ENCODE assay signal across 13 cellular contexts in genomic region chr16:22386976-22387375, GRCh38. TPM values are rescaled to one million over a fixed set of nuclear protein-coding genes. Genes with fewer than 3 reads are reported as not detected.
DNase-seq lines count a peak whose midpoint lies in the region; ATAC-seq and TF ChIP-seq lines count a peak whose summit lies in the region.
"Had no signal": no experiment of that assay in that cellular context is flagged by ENCODE, and none has a peak within 500 bp of the region (broad histone marks: within the 10 kb centered on the region; RNA-seq: fewer than 3 reads in every experiment).

No MANE protein-coding gene starts in this region.

- CTCF ChIA-PET in AG04450 (lab: Charles Lee): interaction anchor here (0.6 to 1.2 kb wide), 2 partner anchors 30 to 68 kb away, joined by 3 to 8 read pairs; no protein-coding TSS in a partner anchor

- in situ Hi-C loops in KBM-7 (cut with MboI; ENCODE audit: low pct_unique_long_range_greater_than_20kb, low sequenced_read_pairs): no loop called here

- H3K9me3 ChIP-seq in AG04450 (ENCODE audit: control insufficient read depth, insufficient read depth, low read length): no peaks in the 10 kb centered on the region; the same call in 1 of the 2 replicates

- H3K27ac ChIP-seq in AG04450 (ENCODE audit: low read depth, low read length): no peak overlapping the region

- TF ChIP-seq CTCF in AG04450 (IDR thresholded peaks at IDR 0.05; ENCODE audit: low read depth, low read length) (no peak), chondrocyte (IDR thresholded peaks at IDR 0.05) (no peak), natural killer cell (IDR thresholded peaks at IDR 0.05) (no peak)

- DNase-seq in AG04450 (ENCODE audit: low read depth, low spot score): peak; percentile 78
- DNase-seq in HT1080 (ENCODE audit: low read depth): peak; percentile 56
- DNase-seq in chondrocyte (ENCODE audit: low spot score): no peak
- DNase-seq in myocyte (ENCODE audit: low read depth): peak; percentile 86
- no peak for DNase-seq in natural killer cell
- DNase-seq in NCI-H526 (lab: John Stamatoyannopoulos, UW): no peak
- no peak for DNase-seq in KBM-7
- DNase-seq: activated effector memory CD4-positive, alpha-beta T cell treated with Interleukin-2 at 50 U/mL for 16 hours; CD8-positive, alpha-beta memory T cell; NCI-H146; stimulated activated CD4-positive, alpha-beta T cell treated with anti-CD3 and anti-CD28 coated beads, Interleukin-1b, Interleukin-23, amount 100 ng/mL, for 48 hours had no signal

- H3K36me3 Mint-ChIP-seq in chondrocyte (ENCODE audit: low read depth) (no peaks in the 10 kb centered on the region), natural killer cell (no peaks in the 10 kb centered on the region)
- H3K36me3 Mint-ChIP-seq: WTC11 had no signal

- H3K27me3 ChIP-seq in AG04450 (ENCODE audit: control insufficient read depth, insufficient read depth, low read length): no peaks in the 10 kb centered on the region

- POLR2A ChIA-PET in AG04450 (lab: Yijun Ruan, JAX): interaction anchor here (0.5 to 3.0 kb wide), 6 partner anchors 10 to 17 kb away, joined by 3 to 43 read pairs (median 10); no protein-coding TSS in a partner anchor

- H3K27me3 Mint-ChIP-seq in chondrocyte (ENCODE audit: low read depth) (no peaks in the 10 kb centered on the region), natural killer cell (ENCODE audit: low read depth in 2 of 2) (no peaks in the 10 kb centered on the region)
- H3K27me3 Mint-ChIP-seq: CD8-positive, alpha-beta memory T cell had no signal

- H3K4me1 Mint-ChIP-seq in chondrocyte (ENCODE audit: low read depth) (peaks cover 13% of the 10 kb centered on the region), natural killer cell (no peaks in the 10 kb centered on the region)
- H3K4me1 Mint-ChIP-seq: WTC11 had no signal

- H3K4me3 Mint-ChIP-seq in chondrocyte (ENCODE audit: unreplicated experiment) (no peak overlapping the region), natural killer cell (no peak overlapping the region)
- H3K4me3 Mint-ChIP-seq: CD8-positive, alpha-beta memory T cell; WTC11 had no signal

- intact Hi-C loops in natural killer cell (cut with micrococcal nuclease): no loop called here

- H3K9me3 Mint-ChIP-seq in chondrocyte (ENCODE audit: low read depth) (no peaks in the 10 kb centered on the region), natural killer cell (no peaks in the 10 kb centered on the region)
- H3K9me3 Mint-ChIP-seq: CD8-positive, alpha-beta memory T cell; WTC11 had no signal

- ATAC-seq in natural killer cell (no peak), HG03342 (IDR thresholded peaks at IDR 0.05; ENCODE audit: unreplicated experiment) (no peak)
- ATAC-seq: WTC11 had no signal

- peak overlapping the region; percentile 73 for H3K27ac Mint-ChIP-seq in chondrocyte (ENCODE audit: unreplicated experiment)
- H3K27ac Mint-ChIP-seq in natural killer cell: no peak overlapping the region
- H3K27ac Mint-ChIP-seq: CD8-positive, alpha-beta memory T cell; WTC11 had no signal

- no peak overlapping the region for H3K4me3 ChIP-seq in AG04450 (ENCODE audit: low read depth, low read length)

RNA-seq across cellular contexts. Expression of gene CDR2, which starts 12.6 kb away (rescaled TPM):
- 128 and 138 TPM in 2 replicates for polyA plus RNA-seq in AG04450 (2011; rRNA removed)
- polyA minus RNA-seq in AG04450 (2011; rRNA and poly(A)+ RNA removed): 110 and 113 TPM in 2 replicates
- 17.3 and 18.2 TPM in 2 replicates for total RNA-seq in HT1080 (2014; rRNA removed; shearing (Covaris generic))
- polyA plus RNA-seq in HT1080 (2015; cell fraction: cytosol; rRNA removed): 20.6 and 21.8 TPM in 2 replicates
- polyA plus RNA-seq in HT1080 (2015; cell fraction: nucleus; rRNA removed): 10.9 and 13.5 TPM in 2 replicates
- total RNA-seq in chondrocyte (42.9 to 49.4 TPM (median 46.1 TPM) in 3 replicates), myocyte (12.0 and 23.0 TPM in 2 replicates), natural killer cell (10 to 100 TPM; 11.2 to 24.3 (median 19.4) TPM)
- 30.8 TPM for polyA plus RNA-seq in myocyte (2012)

Comparison
In these comparisons a context has a peak if more than half of its experiments do, and no peak if none do; other contexts are left out.
1. DNase-seq: peak in AG04450 (single experiment), HT1080 (single experiment) and myocyte (single experiment); none in chondrocyte (single experiment), natural killer cell (single experiment), NCI-H526 (0 of 2) and KBM-7 (single experiment).